ENCODE assay signal across 8 cellular contexts in the genomic region with DNA sequence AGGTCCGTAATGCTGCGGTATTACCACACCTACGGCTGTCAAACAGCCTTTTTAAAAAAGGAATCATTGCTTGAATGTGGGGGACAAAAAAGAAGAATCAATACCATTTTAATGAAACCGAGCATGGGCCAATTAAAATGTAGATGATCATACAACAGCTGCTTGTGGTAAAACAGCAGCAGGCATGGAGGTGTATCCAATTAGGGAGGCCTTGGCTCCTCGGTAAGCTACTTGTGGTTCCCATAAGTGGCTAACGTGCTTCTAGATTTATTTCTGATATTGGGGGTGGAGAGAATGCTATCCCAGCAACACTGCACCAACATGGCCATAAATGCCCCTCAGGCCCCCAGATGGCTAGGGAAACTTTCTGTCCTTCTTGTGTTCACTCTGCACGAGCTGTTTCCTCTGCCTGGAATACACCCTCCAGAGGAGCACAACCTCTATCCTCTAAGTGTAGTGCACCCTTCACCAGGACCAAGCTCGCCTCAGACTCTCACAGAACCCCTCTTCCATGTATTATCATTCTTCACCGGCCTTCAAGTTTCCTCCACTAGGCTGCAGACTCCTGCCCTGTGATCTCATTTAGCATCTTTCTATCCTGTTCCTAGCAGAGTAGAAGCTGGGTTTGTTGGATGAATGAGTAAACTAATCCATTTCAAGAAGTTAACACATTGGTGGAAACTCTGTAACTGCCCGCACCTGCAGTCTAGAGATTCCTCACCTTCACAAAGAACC. TPM values are rescaled to one million over a fixed set of nuclear protein-coding genes. Genes with fewer than 3 reads are reported as not detected.
A peak's percentile ranks its signal among the peaks of the same experiment; 100 is the strongest.
DNase-seq lines count a peak whose midpoint lies in the region; TF ChIP-seq lines count a peak whose summit lies in the region.

No MANE protein-coding gene starts in this region.

- H3K9ac ChIP-seq in duodenal mucosa (ENCODE audit: low read depth in 1 of 2, low read length in 2 of 2) (no peak overlapping the region), Karpas-422 (ENCODE audit: low read length) (no peak overlapping the region)

- POLR2A ChIA-PET in activated CD4-positive, alpha-beta memory T cell treated with anti-CD3 and anti-CD28 coated beads for 36 hours (lab: Charles Lee), result interaction anchor here (1.1 kb wide), 1 partner anchor 53 kb away, joined by 3 read pairs; the partner anchor contains the start of gene CENPF

- no peaks in the 10 kb centered on the region for H3K27me3 Mint-ChIP-seq in Calu3 (ENCODE audit: unreplicated experiment)
- H3K27me3 Mint-ChIP-seq in activated CD4-positive, alpha-beta memory T cell treated with anti-CD3 and anti-CD28 coated beads for 36 hours, result peaks cover 44% of the 10 kb centered on the region

- H3K27ac ChIP-seq in duodenal mucosa (ENCODE audit: low read depth, low read length) (no peak overlapping the region), osteoblast (ENCODE audit: low read depth, low read length) (peak overlapping the region; percentile 91), Karpas-422 (ENCODE audit: low read length) (no peak overlapping the region)

- peak overlapping the region; percentile 99 for H3K4me3 ChIP-seq in MG63
- H3K4me3 ChIP-seq in duodenal mucosa (ENCODE audit: low read depth in 1 of 2, low read length in 2 of 2), result peak overlapping the region; percentile 73 to 84
- peak overlapping the region; percentile 94 for H3K4me3 ChIP-seq in osteoblast (ENCODE audit: insufficient read depth, low read length)
- H3K4me3 ChIP-seq in Karpas-422 (ENCODE audit: low read length), result no peak overlapping the region

- H3K36me3 ChIP-seq in MG63 (peaks cover 32% of the 10 kb centered on the region), duodenal mucosa (ENCODE audit: control insufficient read depth in 1 of 2, insufficient read depth in 2 of 2, low read length in 2 of 2) (no peaks in the 10 kb centered on the region), osteoblast (ENCODE audit: insufficient read depth, low read length) (peaks cover 18% of the 10 kb centered on the region), Karpas-422 (ENCODE audit: insufficient read depth, low read length) (no peaks in the 10 kb centered on the region)

- H3K4me3 Mint-ChIP-seq in Calu3 (ENCODE audit: low read depth, unreplicated experiment), result peak overlapping the region; percentile 78
- no peak overlapping the region for H3K4me3 Mint-ChIP-seq in activated CD4-positive, alpha-beta memory T cell treated with anti-CD3 and anti-CD28 coated beads for 36 hours

- peak overlapping the region; percentile 86 for H3K27ac Mint-ChIP-seq in Calu3 (ENCODE audit: unreplicated experiment)
- no peak overlapping the region for H3K27ac Mint-ChIP-seq in activated CD4-positive, alpha-beta memory T cell treated with anti-CD3 and anti-CD28 coated beads for 36 hours

- BruUV-seq in Calu3 (replicated peaks; lab: Mats Ljungman, UMichigan), result TSS peak; percentile 21

- H3K4me2 ChIP-seq in osteoblast (ENCODE audit: insufficient read depth, low read length) (peak overlapping the region; percentile 89), Karpas-422 (ENCODE audit: low read depth, low read length, poor library complexity, severe bottlenecking) (no peak overlapping the region)

- DNase-seq in Calu3 (no peak), MG63 (peak; percentile 13), osteoblast (ENCODE audit: insufficient read length, low spot score, missing footprints) (peak; percentile 61), Karpas-422 (no peak), DMS79 treated with DMSO at 0.1 percent for 48 hours (lab: John Stamatoyannopoulos, UW) (no peak), NCI-H446 (lab: John Stamatoyannopoulos, UW) (no peak)
- no peak for DNase-seq in activated CD4-positive, alpha-beta memory T cell treated with anti-CD3 and anti-CD28 coated beads for 36 hours

- H3K36me3 Mint-ChIP-seq in Calu3 (ENCODE audit: insufficient read depth, unreplicated experiment), result peaks cover 61% of the 10 kb centered on the region
- no peaks in the 10 kb centered on the region for H3K36me3 Mint-ChIP-seq in activated CD4-positive, alpha-beta memory T cell treated with anti-CD3 and anti-CD28 coated beads for 36 hours

- H3K9me3 Mint-ChIP-seq in Calu3 (ENCODE audit: low read depth, unreplicated experiment), result no peaks in the 10 kb centered on the region
- H3K9me3 Mint-ChIP-seq in activated CD4-positive, alpha-beta memory T cell treated with anti-CD3 and anti-CD28 coated beads for 36 hours, result no peaks in the 10 kb centered on the region

- H3K9me3 ChIP-seq in MG63, result no peaks in the 10 kb centered on the region
- H3K9me3 ChIP-seq in duodenal mucosa (ENCODE audit: control insufficient read depth in 1 of 2, low read length in 2 of 2), result no peaks in the 10 kb centered on the region
- no peaks in the 10 kb centered on the region for H3K9me3 ChIP-seq in osteoblast (ENCODE audit: low read depth, low read length)
- no peaks in the 10 kb centered on the region for H3K9me3 ChIP-seq in Karpas-422 (ENCODE audit: low read length)

- H3K4me1 ChIP-seq in duodenal mucosa (ENCODE audit: control insufficient read depth in 1 of 2, insufficient read depth in 2 of 2, low read length in 2 of 2) (peaks cover 0 to 16% of the 10 kb centered on the region in 2 donors), osteoblast (ENCODE audit: insufficient read depth, low read length) (peaks cover 39% of the 10 kb centered on the region), Karpas-422 (ENCODE audit: low read length) (peaks cover 8% of the 10 kb centered on the region)

- H3K79me2 ChIP-seq in osteoblast (ENCODE audit: insufficient read depth, low read length), result peaks cover 69% of the 10 kb centered on the region
- no peaks in the 10 kb centered on the region for H3K79me2 ChIP-seq in Karpas-422 (ENCODE audit: low read length)

- CTCF ChIA-PET in Calu3 (lab: Charles Lee), result interaction anchor here (1.0 to 3.1 kb wide), 9 partner anchors 24 to 217 kb away, joined by 3 to 14 read pairs (median 4); no protein-coding TSS in a partner anchor
- CTCF ChIA-PET in activated CD4-positive, alpha-beta memory T cell treated with anti-CD3 and anti-CD28 coated beads for 36 hours (lab: Charles Lee), result interaction anchor here (1.6 kb wide), 1 partner anchor 218 kb away, joined by 6 read pairs; no protein-coding TSS in a partner anchor

- H3K9me2 ChIP-seq in Karpas-422 (replicated peaks; ENCODE audit: insufficient read depth, low read length), result no peaks in the 10 kb centered on the region

- intact Hi-C loops in Calu3 (cut with micrococcal nuclease; ENCODE audit: unreplicated experiment), result loop anchor here (1.0 to 2.0 kb wide), 2 partner anchors 33 to 73 kb away; no protein-coding TSS in a partner anchor
- intact Hi-C loops in activated CD4-positive, alpha-beta memory T cell treated with anti-CD3 and anti-CD28 coated beads for 36 hours (cut with micrococcal nuclease), result no loop called here

- H3K4me1 Mint-ChIP-seq in Calu3 (ENCODE audit: low read depth, unreplicated experiment), result peaks cover 33% of the 10 kb centered on the region
- H3K4me1 Mint-ChIP-seq in activated CD4-positive, alpha-beta memory T cell treated with anti-CD3 and anti-CD28 coated beads for 36 hours (ENCODE audit: low read depth), result peaks cover 2% of the 10 kb centered on the region

- H2AFZ ChIP-seq in osteoblast (ENCODE audit: low read length), result no peak overlapping the region
- H2AFZ ChIP-seq in Karpas-422 (ENCODE audit: low read length), result no peak overlapping the region

- H4K20me1 ChIP-seq in osteoblast (ENCODE audit: insufficient read depth, low read length) (peaks cover 59% of the 10 kb centered on the region), Karpas-422 (ENCODE audit: insufficient read depth, low read depth, low read length) (no peaks in the 10 kb centered on the region)

- H3K27me3 ChIP-seq in MG63 (no peaks in the 10 kb centered on the region), duodenal mucosa (ENCODE audit: control insufficient read depth in 1 of 2, insufficient read depth in 2 of 2, low read length in 2 of 2) (peaks cover 0 to 5% of the 10 kb centered on the region in 2 donors), osteoblast (ENCODE audit: insufficient read depth, low read length) (no peaks in the 10 kb centered on the region), Karpas-422 (ENCODE audit: low read length) (no peaks in the 10 kb centered on the region)

- no peak for TF ChIP-seq CTCF in Calu3 (IDR thresholded peaks at IDR 0.05; ENCODE audit: unreplicated experiment)
- peak; percentile 47 for TF ChIP-seq CTCF in osteoblast (IDR thresholded peaks at IDR 0.05; ENCODE audit: extremely low read depth, low read depth, low read length)

RNA-seq across cellular contexts. Expression of gene PTPN14, which starts 1.6 kb away (rescaled TPM):
- total RNA-seq in Calu3 (2022), result 72.4 and 77.4 TPM in 2 replicates
- total RNA-seq in MG63 (2014; rRNA removed; shearing (Covaris generic); ENCODE audit: low replicate concordance), result 41.3 and 45.2 TPM in 2 replicates
- 122 and 131 TPM in 2 replicates for total RNA-seq in osteoblast
- 0.40 and 0.56 TPM in 2 replicates for total RNA-seq in Karpas-422 (2014; rRNA removed; shearing (Covaris generic); ENCODE audit: low replicate concordance)
- total RNA-seq in activated CD4-positive, alpha-beta memory T cell treated with anti-CD3 and anti-CD28 coated beads for 36 hours, result 1 to 10 TPM; 1.0 to 1.1 TPM

RNA-seq across cellular contexts. Expression of gene CENPF, which starts 53.2 kb away (rescaled TPM):
- 118 and 144 TPM in 2 replicates for total RNA-seq in Calu3 (2022)
- total RNA-seq in MG63 (2014; rRNA removed; shearing (Covaris generic); ENCODE audit: low replicate concordance), result 43.0 and 64.5 TPM in 2 replicates
- 8.3 and 8.5 TPM in 2 replicates for total RNA-seq in osteoblast
- 44.0 and 54.1 TPM in 2 replicates for total RNA-seq in Karpas-422 (2014; rRNA removed; shearing (Covaris generic); ENCODE audit: low replicate concordance)
- 10 to 100 TPM; 92.4 to 97.3 TPM for total RNA-seq in activated CD4-positive, alpha-beta memory T cell treated with anti-CD3 and anti-CD28 coated beads for 36 hours

Comparison
In these comparisons a context has a peak if more than half of its experiments do, and no peak if none do; other contexts are left out.
1. DNase-seq: peak in MG63 (single experiment) and osteoblast (single experiment); none in Calu3 (single experiment), Karpas-422 (single experiment), activated CD4-positive, alpha-beta memory T cell treated with anti-CD3 and anti-CD28 coated beads for 36 hours (single experiment), DMS79 treated with DMSO at 0.1 percent for 48 hours (single experiment) and NCI-H446 (0 of 2).
2. RNA of gene PTPN14, which starts 1.6 kb away (total RNA-seq): 122 to 131 TPM in osteoblast, 72.4 to 77.4 TPM in Calu3 and 41.3 to 45.2 TPM in MG63; 1.0 to 1.1 TPM in activated CD4-positive, alpha-beta memory T cell treated with anti-CD3 and anti-CD28 coated beads for 36 hours and 0.40 to 0.56 TPM in Karpas-422; every median in the first group is over 10 times any median in the second.